ENCODE assay signal across 12 cellular contexts in genomic region chr7:11332865-11333228, GRCh38.
DNase-seq lines count a peak whose midpoint lies in the region; ATAC-seq lines count a peak whose summit lies in the region.
"Had no signal": no experiment of that assay in that cellular context is flagged by ENCODE, and none has a peak within 500 bp of the region (broad histone marks: within the 10 kb centered on the region; RNA-seq: fewer than 3 reads in every experiment).

No MANE protein-coding gene starts in this region.

- ATAC-seq in GM18861 (IDR thresholded peaks at IDR 0.05; ENCODE audit: unreplicated experiment): peak; percentile 46
- ATAC-seq in GM21381 (IDR thresholded peaks at IDR 0.05; ENCODE audit: unreplicated experiment): peak; percentile 51
- peak; percentile 68 for ATAC-seq in HG02938 (IDR thresholded peaks at IDR 0.05; ENCODE audit: unreplicated experiment)
- ATAC-seq in HG03469 (IDR thresholded peaks at IDR 0.05; ENCODE audit: unreplicated experiment): peak; percentile 14

- H3K4me1 ChIP-seq in HAP-1: peaks cover 9% of the 10 kb centered on the region
- H3K4me1 ChIP-seq: ascending aorta, BE2C had no signal

- H3K27me3 ChIP-seq in HAP-1 (ENCODE audit: low read depth): no peaks in the 10 kb centered on the region
- H3K27me3 ChIP-seq: ascending aorta, BE2C, dorsolateral prefrontal cortex had no signal

- H3K9me3 ChIP-seq in HAP-1: no peaks in the 10 kb centered on the region
- H3K9me3 ChIP-seq: ascending aorta, BE2C had no signal

- no peak for DNase-seq in activated naive CD4-positive, alpha-beta T cell treated with anti-CD3 and anti-CD28 coated beads, Interleukin-2, amount 50 U/mL, for 16 hours
- DNase-seq in AG20443 (ENCODE audit: low spot score) (no peak), HAP-1 (ENCODE audit: low spot score in 2 of 2) (no peak), T1000 (lab: John Stamatoyannopoulos, UW) (no peak)
- DNase-seq: BE2C, dorsolateral prefrontal cortex, NCI-H1417 treated with DMSO at 0.1 percent for 48 hours had no signal

- H3K4me3 ChIP-seq in HAP-1: no peak overlapping the region
- H3K4me3 ChIP-seq: ascending aorta, dorsolateral prefrontal cortex had no signal

- H3K36me3 ChIP-seq in HAP-1 (replicated peaks): no peaks in the 10 kb centered on the region
- H3K36me3 ChIP-seq: ascending aorta, BE2C had no signal

- in situ Hi-C loops in HAP-1 (cut with MboI; ENCODE audit: low sequenced_read_pairs): no loop called here

Comparison
In these comparisons a context has a peak if more than half of its experiments do, and no peak if none do; other contexts are left out.
1. ATAC-seq: peak in every context shown above with its lines; median percentile 68 in HG02938; 51 in GM21381; 46 in GM18861; 14 in HG03469.